In the genomic region with DNA sequence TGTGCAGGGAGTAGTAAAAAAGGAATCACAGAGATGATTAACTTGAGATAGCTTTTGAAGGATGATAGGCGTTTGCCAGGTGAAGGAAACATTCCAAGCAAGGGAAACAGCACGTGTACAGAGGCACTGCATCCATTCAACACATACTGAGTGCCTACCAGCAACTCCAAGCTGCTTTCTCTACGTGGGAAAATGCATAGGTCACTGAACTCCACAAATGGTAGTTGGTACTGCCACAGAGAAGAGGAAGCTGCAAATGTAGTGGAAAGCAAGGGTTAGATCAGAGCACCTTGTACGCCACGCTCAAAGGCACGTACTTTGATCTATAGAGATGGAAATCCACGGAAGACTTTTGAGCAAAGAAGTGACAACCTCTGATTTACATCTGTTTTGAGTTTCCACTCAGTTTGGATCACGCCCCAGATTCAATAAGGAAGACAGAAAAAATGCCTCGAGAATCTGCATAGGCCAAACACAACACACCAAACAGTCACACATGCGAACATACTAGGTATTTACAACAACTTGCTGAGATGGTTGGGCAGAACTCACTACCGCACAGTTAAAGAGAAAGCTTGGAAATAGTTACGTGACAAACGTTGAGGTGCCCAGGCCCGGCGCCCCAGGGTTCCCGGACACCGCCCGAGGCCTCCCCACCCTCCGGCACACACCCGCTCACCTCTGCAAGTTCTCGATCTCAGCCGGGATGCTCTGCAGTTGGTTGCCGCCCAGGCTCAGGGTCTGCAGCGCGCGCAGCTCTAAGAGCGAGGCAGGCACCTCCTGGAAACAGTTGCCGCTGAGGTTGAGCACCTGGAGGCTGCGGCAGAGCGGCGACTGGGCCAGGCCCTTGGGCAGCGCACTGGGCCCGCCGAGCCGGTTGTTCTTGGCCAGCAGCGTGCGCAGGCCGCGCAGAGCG, we compare ENCODE assay signal across 1 cellular context.
TF ChIP-seq lines count a peak whose summit lies in the region.

No MANE protein-coding gene starts in this region.

TF ChIP-seq in HepG2, 621 proteins besides CTCF, POLR2A, EP300 and RAD21 (continued from another document and continues in another):
- TF ChIP-seq PRPF4 (IDR thresholded peaks at IDR 0.05; ENCODE audit: low read depth, low read length, poor library complexity, severe bottlenecking) (no peak), KDM4B (CRISPR knock-in tag; IDR thresholded peaks at IDR 0.05) (no peak), BORCS8-MEF2B (CRISPR knock-in tag; IDR thresholded peaks at IDR 0.05) (no peak), RFXANK (CRISPR knock-in tag; IDR thresholded peaks at IDR 0.05) (no peak), MED1 (CRISPR knock-in tag; IDR thresholded peaks at IDR 0.05) (no peak), KLF11 (CRISPR knock-in tag; IDR thresholded peaks at IDR 0.05) (no peak), SNAI1 (CRISPR knock-in tag; IDR thresholded peaks at IDR 0.05; ENCODE audit: borderline replicate concordance) (0 out of 2 replicates have a peak, but pooled peaks have one; percentile 73), KLF16 (CRISPR knock-in tag; IDR thresholded peaks at IDR 0.05) (peak in 1 of 2 experiments; percentile 24; a peak in 1 of 4 replicates), NR3C1 (CRISPR knock-in tag; IDR thresholded peaks at IDR 0.05) (no peak), RFX1 (IDR thresholded peaks at IDR 0.05) (no peak), RAD51 (IDR thresholded peaks at IDR 0.05; ENCODE audit: borderline replicate concordance) (no peak), MTF2 (CRISPR knock-in tag; IDR thresholded peaks at IDR 0.05; ENCODE audit: borderline replicate concordance) (no peak), DR1 (CRISPR knock-in tag; IDR thresholded peaks at IDR 0.05) (no peak), ZNF790 (CRISPR knock-in tag; IDR thresholded peaks at IDR 0.05; ENCODE audit: borderline replicate concordance) (no peak), RARA (CRISPR knock-in tag; IDR thresholded peaks at IDR 0.05) (no peak), ZNF160 (CRISPR knock-in tag; IDR thresholded peaks at IDR 0.05) (no peak), RFX5 (IDR thresholded peaks at IDR 0.05; ENCODE audit: low read depth, low read length) (no peak), ZNF598 (CRISPR knock-in tag; IDR thresholded peaks at IDR 0.05; ENCODE audit: borderline replicate concordance) (peak; percentile 1; the same call in 1 of the 2 replicates), ZNF264 (CRISPR knock-in tag; IDR thresholded peaks at IDR 0.05) (no peak), ZNF501 (CRISPR knock-in tag; IDR thresholded peaks at IDR 0.05) (no peak), CHD4 (IDR thresholded peaks at IDR 0.05; ENCODE audit: borderline replicate concordance, low read length) (no peak), ZFP41 (CRISPR knock-in tag; IDR thresholded peaks at IDR 0.05; ENCODE audit: borderline replicate concordance) (no peak; the same call in 1 of the 2 replicates), JDP2 (CRISPR knock-in tag; IDR thresholded peaks at IDR 0.05; ENCODE audit: borderline replicate concordance) (no peak), ZNF343 (CRISPR knock-in tag; IDR thresholded peaks at IDR 0.05) (no peak), ZNF510 (CRISPR knock-in tag; IDR thresholded peaks at IDR 0.05; ENCODE audit: low read depth) (no peak), FOXA3 (CRISPR knock-in tag; IDR thresholded peaks at IDR 0.05) (no peak), ZNF773 (CRISPR knock-in tag; IDR thresholded peaks at IDR 0.05; ENCODE audit: borderline replicate concordance) (no peak), ZNF629 (CRISPR knock-in tag; conservative IDR thresholded peaks at IDR 0.05) (no peak), AHR (CRISPR knock-in tag; IDR thresholded peaks at IDR 0.05) (no peak), DMAP1 (CRISPR knock-in tag; IDR thresholded peaks at IDR 0.05) (no peak), ZNF337 (CRISPR knock-in tag; IDR thresholded peaks at IDR 0.05; ENCODE audit: borderline replicate concordance, low read depth) (no peak), MIER3 (CRISPR knock-in tag; IDR thresholded peaks at IDR 0.05; ENCODE audit: borderline replicate concordance) (0 out of 2 replicates have a peak, but pooled peaks have one; percentile 16), TOPORS (CRISPR knock-in tag; IDR thresholded peaks at IDR 0.05) (no peak; the same call in 1 of the 2 replicates), RBM22 (optimal IDR thresholded peaks at IDR 0.05; ENCODE audit: low read length) (no peak), SMYD3 (CRISPR knock-in tag; IDR thresholded peaks at IDR 0.05) (no peak)
- TF ChIP-seq, protein P1, sequence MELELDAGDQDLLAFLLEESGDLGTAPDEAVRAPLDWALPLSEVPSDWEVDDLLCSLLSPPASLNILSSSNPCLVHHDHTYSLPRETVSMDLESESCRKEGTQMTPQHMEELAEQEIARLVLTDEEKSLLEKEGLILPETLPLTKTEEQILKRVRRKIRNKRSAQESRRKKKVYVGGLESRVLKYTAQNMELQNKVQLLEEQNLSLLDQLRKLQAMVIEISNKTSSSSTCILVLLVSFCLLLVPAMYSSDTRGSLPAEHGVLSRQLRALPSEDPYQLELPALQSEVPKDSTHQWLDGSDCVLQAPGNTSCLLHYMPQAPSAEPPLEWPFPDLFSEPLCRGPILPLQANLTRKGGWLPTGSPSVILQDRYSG (CRISPR knock-in tag; IDR thresholded peaks at IDR 0.05) = no peak
- TF ChIP-seq, protein P2, sequence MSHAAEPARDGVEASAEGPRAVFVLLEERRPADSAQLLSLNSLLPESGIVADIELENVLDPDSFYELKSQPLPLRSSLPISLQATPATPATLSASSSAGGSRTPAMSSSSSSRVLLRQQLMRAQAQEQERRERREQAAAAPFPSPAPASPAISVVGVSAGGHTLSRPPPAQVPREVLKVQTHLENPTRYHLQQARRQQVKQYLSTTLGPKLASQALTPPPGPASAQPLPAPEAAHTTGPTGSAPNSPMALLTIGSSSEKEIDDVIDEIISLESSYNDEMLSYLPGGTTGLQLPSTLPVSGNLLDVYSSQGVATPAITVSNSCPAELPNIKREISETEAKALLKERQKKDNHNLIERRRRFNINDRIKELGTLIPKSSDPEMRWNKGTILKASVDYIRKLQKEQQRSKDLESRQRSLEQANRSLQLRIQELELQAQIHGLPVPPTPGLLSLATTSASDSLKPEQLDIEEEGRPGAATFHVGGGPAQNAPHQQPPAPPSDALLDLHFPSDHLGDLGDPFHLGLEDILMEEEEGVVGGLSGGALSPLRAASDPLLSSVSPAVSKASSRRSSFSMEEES (CRISPR knock-in tag; IDR thresholded peaks at IDR 0.05) = no peak
- TF ChIP-seq, protein P3, sequence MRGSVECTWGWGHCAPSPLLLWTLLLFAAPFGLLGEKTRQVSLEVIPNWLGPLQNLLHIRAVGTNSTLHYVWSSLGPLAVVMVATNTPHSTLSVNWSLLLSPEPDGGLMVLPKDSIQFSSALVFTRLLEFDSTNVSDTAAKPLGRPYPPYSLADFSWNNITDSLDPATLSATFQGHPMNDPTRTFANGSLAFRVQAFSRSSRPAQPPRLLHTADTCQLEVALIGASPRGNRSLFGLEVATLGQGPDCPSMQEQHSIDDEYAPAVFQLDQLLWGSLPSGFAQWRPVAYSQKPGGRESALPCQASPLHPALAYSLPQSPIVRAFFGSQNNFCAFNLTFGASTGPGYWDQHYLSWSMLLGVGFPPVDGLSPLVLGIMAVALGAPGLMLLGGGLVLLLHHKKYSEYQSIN (CRISPR knock-in tag; IDR thresholded peaks at IDR 0.05; ENCODE audit: borderline replicate concordance) = no peak
- TF ChIP-seq, protein P4, sequence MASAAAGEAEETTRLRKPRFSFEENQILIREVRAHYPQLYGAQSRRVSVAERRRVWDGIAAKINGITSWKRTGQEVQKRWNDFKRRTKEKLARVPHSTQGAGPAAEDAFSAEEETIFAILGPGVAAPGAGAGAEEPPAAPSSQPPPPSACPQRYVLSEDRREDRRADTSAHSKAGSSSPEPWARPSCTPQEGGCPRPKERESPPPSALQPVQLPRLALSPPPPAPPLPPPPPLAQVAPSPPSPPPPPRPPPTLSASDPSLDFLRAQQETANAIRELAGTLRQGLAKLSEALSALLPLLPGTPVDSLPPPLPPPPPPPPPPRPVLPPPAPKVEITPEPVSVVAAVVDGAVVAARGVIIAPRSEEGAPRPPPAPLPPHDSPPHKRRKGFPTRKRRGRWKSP (CRISPR knock-in tag; IDR thresholded peaks at IDR 0.05) = no peak
- TF ChIP-seq, protein P5, sequence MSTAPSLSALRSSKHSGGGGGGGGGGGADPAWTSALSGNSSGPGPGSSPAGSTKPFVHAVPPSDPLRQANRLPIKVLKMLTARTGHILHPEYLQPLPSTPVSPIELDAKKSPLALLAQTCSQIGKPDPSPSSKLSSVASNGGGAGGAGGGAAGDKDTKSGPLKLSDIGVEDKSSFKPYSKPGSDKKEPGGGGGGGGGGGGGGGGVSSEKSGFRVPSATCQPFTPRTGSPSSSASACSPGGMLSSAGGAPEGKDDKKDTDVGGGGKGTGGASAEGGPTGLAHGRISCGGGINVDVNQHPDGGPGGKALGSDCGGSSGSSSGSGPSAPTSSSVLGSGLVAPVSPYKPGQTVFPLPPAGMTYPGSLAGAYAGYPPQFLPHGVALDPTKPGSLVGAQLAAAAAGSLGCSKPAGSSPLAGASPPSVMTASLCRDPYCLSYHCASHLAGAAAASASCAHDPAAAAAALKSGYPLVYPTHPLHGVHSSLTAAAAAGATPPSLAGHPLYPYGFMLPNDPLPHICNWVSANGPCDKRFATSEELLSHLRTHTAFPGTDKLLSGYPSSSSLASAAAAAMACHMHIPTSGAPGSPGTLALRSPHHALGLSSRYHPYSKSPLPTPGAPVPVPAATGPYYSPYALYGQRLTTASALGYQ (CRISPR knock-in tag; IDR thresholded peaks at IDR 0.05) = no peak
- TF ChIP-seq, protein P6, sequence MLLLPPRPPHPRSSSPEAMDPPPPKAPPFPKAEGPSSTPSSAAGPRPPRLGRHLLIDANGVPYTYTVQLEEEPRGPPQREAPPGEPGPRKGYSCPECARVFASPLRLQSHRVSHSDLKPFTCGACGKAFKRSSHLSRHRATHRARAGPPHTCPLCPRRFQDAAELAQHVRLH (CRISPR knock-in tag; IDR thresholded peaks at IDR 0.05; ENCODE audit: borderline replicate concordance, low read depth) = no peak
- TF ChIP-seq, protein P7, sequence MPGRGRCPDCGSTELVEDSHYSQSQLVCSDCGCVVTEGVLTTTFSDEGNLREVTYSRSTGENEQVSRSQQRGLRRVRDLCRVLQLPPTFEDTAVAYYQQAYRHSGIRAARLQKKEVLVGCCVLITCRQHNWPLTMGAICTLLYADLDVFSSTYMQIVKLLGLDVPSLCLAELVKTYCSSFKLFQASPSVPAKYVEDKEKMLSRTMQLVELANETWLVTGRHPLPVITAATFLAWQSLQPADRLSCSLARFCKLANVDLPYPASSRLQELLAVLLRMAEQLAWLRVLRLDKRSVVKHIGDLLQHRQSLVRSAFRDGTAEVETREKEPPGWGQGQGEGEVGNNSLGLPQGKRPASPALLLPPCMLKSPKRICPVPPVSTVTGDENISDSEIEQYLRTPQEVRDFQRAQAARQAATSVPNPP (CRISPR knock-in tag; IDR thresholded peaks at IDR 0.05) = no peak
- TF ChIP-seq, protein P8, sequence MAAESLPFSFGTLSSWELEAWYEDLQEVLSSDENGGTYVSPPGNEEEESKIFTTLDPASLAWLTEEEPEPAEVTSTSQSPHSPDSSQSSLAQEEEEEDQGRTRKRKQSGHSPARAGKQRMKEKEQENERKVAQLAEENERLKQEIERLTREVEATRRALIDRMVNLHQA (CRISPR knock-in tag; IDR thresholded peaks at IDR 0.05) = no peak
- TF ChIP-seq, protein P9, sequence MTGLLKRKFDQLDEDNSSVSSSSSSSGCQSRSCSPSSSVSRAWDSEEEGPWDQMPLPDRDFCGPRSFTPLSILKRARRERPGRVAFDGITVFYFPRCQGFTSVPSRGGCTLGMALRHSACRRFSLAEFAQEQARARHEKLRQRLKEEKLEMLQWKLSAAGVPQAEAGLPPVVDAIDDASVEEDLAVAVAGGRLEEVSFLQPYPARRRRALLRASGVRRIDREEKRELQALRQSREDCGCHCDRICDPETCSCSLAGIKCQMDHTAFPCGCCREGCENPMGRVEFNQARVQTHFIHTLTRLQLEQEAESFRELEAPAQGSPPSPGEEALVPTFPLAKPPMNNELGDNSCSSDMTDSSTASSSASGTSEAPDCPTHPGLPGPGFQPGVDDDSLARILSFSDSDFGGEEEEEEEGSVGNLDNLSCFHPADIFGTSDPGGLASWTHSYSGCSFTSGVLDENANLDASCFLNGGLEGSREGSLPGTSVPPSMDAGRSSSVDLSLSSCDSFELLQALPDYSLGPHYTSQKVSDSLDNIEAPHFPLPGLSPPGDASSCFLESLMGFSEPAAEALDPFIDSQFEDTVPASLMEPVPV (CRISPR knock-in tag; IDR thresholded peaks at IDR 0.05) = 0 out of 2 replicates have a peak, but pooled peaks have one; percentile 28
- TF ChIP-seq, protein P10, sequence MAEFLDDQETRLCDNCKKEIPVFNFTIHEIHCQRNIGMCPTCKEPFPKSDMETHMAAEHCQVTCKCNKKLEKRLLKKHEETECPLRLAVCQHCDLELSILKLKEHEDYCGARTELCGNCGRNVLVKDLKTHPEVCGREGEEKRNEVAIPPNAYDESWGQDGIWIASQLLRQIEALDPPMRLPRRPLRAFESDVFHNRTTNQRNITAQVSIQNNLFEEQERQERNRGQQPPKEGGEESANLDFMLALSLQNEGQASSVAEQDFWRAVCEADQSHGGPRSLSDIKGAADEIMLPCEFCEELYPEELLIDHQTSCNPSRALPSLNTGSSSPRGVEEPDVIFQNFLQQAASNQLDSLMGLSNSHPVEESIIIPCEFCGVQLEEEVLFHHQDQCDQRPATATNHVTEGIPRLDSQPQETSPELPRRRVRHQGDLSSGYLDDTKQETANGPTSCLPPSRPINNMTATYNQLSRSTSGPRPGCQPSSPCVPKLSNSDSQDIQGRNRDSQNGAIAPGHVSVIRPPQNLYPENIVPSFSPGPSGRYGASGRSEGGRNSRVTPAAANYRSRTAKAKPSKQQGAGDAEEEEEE (CRISPR knock-in tag; IDR thresholded peaks at IDR 0.05; ENCODE audit: borderline replicate concordance) = no peak
- TF ChIP-seq, protein P11, sequence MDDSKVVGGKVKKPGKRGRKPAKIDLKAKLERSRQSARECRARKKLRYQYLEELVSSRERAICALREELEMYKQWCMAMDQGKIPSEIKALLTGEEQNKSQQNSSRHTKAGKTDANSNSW (CRISPR knock-in tag; IDR thresholded peaks at IDR 0.05; ENCODE audit: borderline replicate concordance) = 0 out of 2 replicates have a peak, but pooled peaks have one; percentile 35
